ENCODE assay signal across 20 cellular contexts in the genomic region with DNA sequence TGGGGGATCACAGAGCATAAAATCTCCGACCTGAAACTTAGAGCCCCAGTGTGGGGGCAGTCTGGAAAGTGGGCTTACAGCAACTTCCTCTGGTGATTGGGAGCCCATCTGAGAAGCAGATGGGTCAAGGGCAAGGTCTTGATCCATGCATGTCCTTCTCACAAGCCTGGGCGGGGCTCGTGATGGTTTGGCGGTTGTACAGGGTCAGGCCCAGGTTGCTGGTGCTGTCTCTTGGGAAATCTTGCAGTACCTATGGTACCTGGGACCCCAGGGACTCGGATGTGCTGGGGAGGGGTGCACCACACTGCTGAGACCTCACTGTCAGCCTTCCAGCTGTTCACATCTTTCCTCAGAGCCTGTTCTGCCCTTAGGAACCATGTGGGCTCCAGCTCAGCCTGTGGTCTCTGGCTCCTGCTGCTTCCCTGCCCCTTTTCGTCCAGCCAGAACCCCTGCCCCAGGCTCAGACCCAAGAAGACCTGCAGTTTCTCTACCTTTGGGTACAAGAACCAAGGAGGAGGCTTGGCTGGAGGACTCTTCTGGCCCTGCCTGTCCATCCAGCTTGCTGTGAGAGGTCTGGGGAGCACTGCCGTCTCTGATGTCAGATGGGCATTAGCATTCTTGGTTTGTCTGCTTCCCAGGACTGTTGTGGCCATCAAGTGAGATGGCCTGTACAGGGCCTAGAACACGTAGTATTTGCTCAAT. TPM values are rescaled to one million over a fixed set of nuclear protein-coding genes. Genes with fewer than 3 reads are reported as not detected.
DNase-seq lines count a peak whose midpoint lies in the region; ATAC-seq, FAIRE-seq and TF ChIP-seq lines count a peak whose summit lies in the region.
"Had no signal": no experiment of that assay in that cellular context is flagged by ENCODE, and none has a peak within 500 bp of the region (broad histone marks: within the 10 kb centered on the region; RNA-seq: fewer than 3 reads in every experiment).

No MANE protein-coding gene starts in this region.

- no peaks in the 10 kb centered on the region for H3K27me3 Mint-ChIP-seq in Caco-2 (ENCODE audit: insufficient read depth, unreplicated experiment)

- H3K27ac Mint-ChIP-seq in Caco-2 (ENCODE audit: unreplicated experiment) = peak overlapping the region; percentile 36

- peaks cover 12% of the 10 kb centered on the region for H4K20me1 ChIP-seq in GM12878 (ENCODE audit: control insufficient read depth, insufficient read depth)

- H3K4me2 ChIP-seq in GM12878 (ENCODE audit: control insufficient read depth, insufficient read depth) = peak overlapping the region; percentile 77; the same call in 1 of the 2 replicates
- H3K4me2 ChIP-seq: BLaER1, KMS-11 had no signal

- SMC1A ChIA-PET in GM12878 (lab: Charles Lee; ENCODE audit: uncharacterized antibody, unreplicated experiment) = interaction anchor here (1.1 kb wide), 2 partner anchors 12 to 17 kb away, joined by 3 read pairs; no protein-coding TSS in a partner anchor

- no peak for TF ChIP-seq POLR2A in GM12878 (IDR thresholded peaks at IDR 0.05; ENCODE audit: low read depth, low read length)

- ATAC-seq in GM12878 = peak; percentile 15
- no peak for ATAC-seq in left lobe of liver
- ATAC-seq: heart right ventricle had no signal

- in situ Hi-C loops in GM12878 (cut with MboI) = no loop called here

- RAD21 ChIA-PET in GM12878 (lab: Charles Lee; ENCODE audit: unreplicated experiment) = no interaction called here

- peak; percentile 47 for FAIRE-seq in GM12878 (lab: Jason Lieb, UNC)
- FAIRE-seq: kidney, TTC549 had no signal

- H3K27ac ChIP-seq in HEK293 (ENCODE audit: extremely low read depth, low read depth, low read length) = no peak overlapping the region
- peak overlapping the region; percentile 65 for H3K27ac ChIP-seq in GM12878 (ENCODE audit: control insufficient read depth, insufficient read depth)
- H3K27ac ChIP-seq in neutrophil = peak overlapping the region; percentile 23
- H3K27ac ChIP-seq in tibial artery = no peak overlapping the region
- H3K27ac ChIP-seq: BLaER1, heart right ventricle, KMS-11, thoracic aorta had no signal

- H3K9me3 ChIP-seq in Caco-2 = no peaks in the 10 kb centered on the region
- no peaks in the 10 kb centered on the region for H3K9me3 ChIP-seq in HEK293 (ENCODE audit: control insufficient read depth, insufficient read depth, low read depth, low read length)
- H3K9me3 ChIP-seq in GM12878 (replicated peaks; ENCODE audit: control insufficient read depth, insufficient read depth, low read length) = no peaks in the 10 kb centered on the region
- no peaks in the 10 kb centered on the region for H3K9me3 ChIP-seq in neutrophil
- H3K9me3 ChIP-seq in tibial artery = no peaks in the 10 kb centered on the region
- H3K9me3 ChIP-seq: BLaER1, esophagus squamous epithelium, heart right ventricle, ovary, thoracic aorta had no signal

- peaks cover 51% of the 10 kb centered on the region for H3K36me3 Mint-ChIP-seq in Caco-2 (ENCODE audit: insufficient read depth, unreplicated experiment)

- BruUV-seq in Caco-2 (replicated peaks; lab: Mats Ljungman, UMichigan) (no TSS peak), GM12878 (replicated peaks; lab: Mats Ljungman, UMichigan) (no TSS peak)

- no peak overlapping the region for H2AFZ ChIP-seq in GM12878 (ENCODE audit: control insufficient read depth, low read depth, low read length)

- intact Hi-C loops in Caco-2 (cut with micrococcal nuclease; ENCODE audit: unreplicated experiment) (no loop called here), GM12878 (cut with micrococcal nuclease; ENCODE audit: unreplicated experiment) (no loop called here), tibial artery (cut with DNase I; ENCODE audit: low total_unique reads) (no loop called here)

- H3K4me1 Mint-ChIP-seq in Caco-2 (ENCODE audit: low read depth, unreplicated experiment) = no peaks in the 10 kb centered on the region

- TF ChIP-seq RAD21 in GM12878 (IDR thresholded peaks at IDR 0.05; ENCODE audit: insufficient read depth, low read depth, low read length) = no peak

- no peaks in the 10 kb centered on the region for H3K79me2 ChIP-seq in GM12878 (ENCODE audit: control insufficient read depth, insufficient read depth, low read length)

- no peak for TF ChIP-seq CTCF in Caco-2 (IDR thresholded peaks at IDR 0.05; ENCODE audit: insufficient read depth in 1 of 2, low read depth in 1 of 2, low read length in 1 of 2, severe bottlenecking in 1 of 2, unreplicated experiment in 1 of 2)
- no peak for TF ChIP-seq CTCF in HEK293 (tag by site-specific recombination; IDR thresholded peaks at IDR 0.05)
- no peak for TF ChIP-seq CTCF in GM12878 (IDR thresholded peaks at IDR 0.05 in 2 of 3, conservative IDR thresholded peaks at IDR 0.05 in 1 of 3; ENCODE audit: control insufficient read depth in 2 of 3, extremely low read depth in 1 of 3, insufficient read depth in 1 of 3, low read depth in 3 of 3, low read length in 3 of 3)
- TF ChIP-seq CTCF in neutrophil (IDR thresholded peaks at IDR 0.05) = no peak
- TF ChIP-seq CTCF in tibial artery (IDR thresholded peaks at IDR 0.05) = no peak

- no peak overlapping the region for H3K4me3 Mint-ChIP-seq in Caco-2 (ENCODE audit: unreplicated experiment)

- CTCF ChIA-PET in Caco-2 (lab: Charles Lee) (no interaction called here), HEK293 (lab: Yijun Ruan, JAX) (interaction anchor here (0.7 kb wide), 1 partner anchor 758 kb away, joined by 3 read pairs; no protein-coding TSS in a partner anchor), GM12878 (lab: Yijun Ruan, JAX) (interaction anchor here (1.1 to 1.3 kb wide), 2 partner anchors 11 to 13 kb away, joined by 3 read pairs; no protein-coding TSS in a partner anchor)

- peaks cover 5% of the 10 kb centered on the region; the same call in 1 of the 2 replicates for H3K4me1 ChIP-seq in Caco-2
- H3K4me1 ChIP-seq in HEK293 (ENCODE audit: control insufficient read depth, insufficient read depth, low read length) = peaks cover 13% of the 10 kb centered on the region
- peaks cover 52% of the 10 kb centered on the region for H3K4me1 ChIP-seq in GM12878 (ENCODE audit: control insufficient read depth, insufficient read depth, low read length)
- H3K4me1 ChIP-seq in neutrophil (ENCODE audit: control insufficient read depth in 1 of 2, insufficient read depth in 1 of 2, low read depth in 1 of 2, low read length in 1 of 2) = peaks cover 17 to 18% of the 10 kb centered on the region in 2 experiments
- peaks cover 0 to 32% (median 16%) of the 10 kb centered on the region in 4 donors for H3K4me1 ChIP-seq in tibial artery

- POLR2A ChIA-PET in Caco-2 (lab: Charles Lee) = no interaction called here
- POLR2A ChIA-PET in HEK293 (lab: Yijun Ruan, JAX) = interaction anchor here (0.6 kb wide), 1 partner anchor 517 kb away, joined by 4 read pairs; no protein-coding TSS in a partner anchor
- POLR2A ChIA-PET in GM12878 (lab: Charles Lee) = no interaction called here

- peak in 1 of 2 experiments; percentile 24 for DNase-seq in Caco-2
- no peak for DNase-seq in GM12878 (ENCODE audit: low read depth, low spot score)
- no peak for DNase-seq in tibial artery
- DNase-seq in dermis blood vessel endothelial cell = no peak
- DNase-seq in left lobe of liver (ENCODE audit: low spot score) = no peak
- DNase-seq: activated gamma-delta T cell treated with Interleukin-2 at 50 U/mL for 16 hours; DMS79; esophagus squamous epithelium; heart right ventricle; kidney; NCI-H1105; stimulated activated CD4-positive, alpha-beta T cell treated with anti-CD3 and anti-CD28 coated beads, Interleukin-4, amount 100 ng/mL, for 1 hour had no signal

- H3K9me3 Mint-ChIP-seq in Caco-2 (ENCODE audit: unreplicated experiment) = no peaks in the 10 kb centered on the region

- TF ChIP-seq EP300 in GM12878 (IDR thresholded peaks at IDR 0.05; ENCODE audit: borderline replicate concordance in 1 of 2, control insufficient read depth in 1 of 2, low read depth in 2 of 2, low read length in 2 of 2) = no peak

- no peak overlapping the region for H3K9ac ChIP-seq in GM12878 (ENCODE audit: control insufficient read depth, insufficient read depth, low read length)
- H3K9ac ChIP-seq: BLaER1, KMS-11 had no signal

- H3K4me3 ChIP-seq in Caco-2 (ENCODE audit: low read depth, low read length) (no peak overlapping the region), HEK293 (ENCODE audit: low read depth, low read length) (no peak overlapping the region), GM12878 (no peak overlapping the region), neutrophil (ENCODE audit: low read depth in 1 of 2, low read length in 1 of 2) (no peak overlapping the region), tibial artery (no peak overlapping the region)
- H3K4me3 ChIP-seq: BLaER1, esophagus squamous epithelium, heart right ventricle, ovary, thoracic aorta had no signal

- no peaks in the 10 kb centered on the region; the same call in none of the 2 replicates for H3K36me3 ChIP-seq in Caco-2 (ENCODE audit: control insufficient read depth, insufficient read depth, low read length)
- H3K36me3 ChIP-seq in HEK293 (ENCODE audit: control insufficient read depth in 2 of 2, insufficient read depth in 1 of 2, low read length in 2 of 2) = peaks cover 0 to 61% of the 10 kb centered on the region in 2 experiments; a peak in 1 of 3 replicates
- peaks cover 6 to 10% of the 10 kb centered on the region in 2 experiments; a peak in 3 of 4 replicates for H3K36me3 ChIP-seq in GM12878 (ENCODE audit: control insufficient read depth in 2 of 2, insufficient read depth in 2 of 2, low read length in 1 of 2)
- peaks cover 70% of the 10 kb centered on the region for H3K36me3 ChIP-seq in neutrophil
- H3K36me3 ChIP-seq in tibial artery = peaks cover 5 to 45% (median 14%) of the 10 kb centered on the region in 3 donors
- H3K36me3 ChIP-seq: ovary had no signal

- H3K27me3 ChIP-seq in Caco-2 (replicated peaks; ENCODE audit: control insufficient read depth, insufficient read depth, low read length) (no peaks in the 10 kb centered on the region), GM12878 (replicated peaks in 1 of 2; ENCODE audit: control insufficient read depth in 2 of 2, insufficient read depth in 2 of 2, low read length in 1 of 2) (no peaks in the 10 kb centered on the region), neutrophil (no peaks in the 10 kb centered on the region), tibial artery (no peaks in the 10 kb centered on the region)
- H3K27me3 ChIP-seq: BLaER1, esophagus squamous epithelium, heart right ventricle, ovary had no signal

- WGBS in GM12878 (ENCODE audit: insufficient coverage, insufficient replicate concordance, low lambda C conversion rate, missing lambda C conversion rate) = 38% methylated on average over 8 of the region's 8 CpGs

RNA-seq across cellular contexts. Expression of a gene that starts 24.5 kb away (rescaled TPM):
- total RNA-seq in Caco-2 (2022) = 0.21 and 0.79 TPM in 2 replicates
- total RNA-seq in GM12878 (2013; cell fraction: nucleolus; rRNA removed) = 0.20 and 0.21 TPM in 2 replicates
- total RNA-seq in GM12878 (2014; rRNA removed) = under 0.01 TPM in 1 of 2 replicates, not detected in the other
- total RNA-seq in GM12878 (2014; rRNA removed; fragmentation: Illumina TruSeq; extraction: Trizol) = not detected in 2 replicates
- not detected in 2 replicates for total RNA-seq in GM12878 (2021)
- polyA plus RNA-seq in GM12878 (2011; ENCODE audit: low read depth) = 0.09 TPM
- 0.01 TPM in 1 of 2 replicates, not detected in the other for polyA plus RNA-seq in GM12878 (2011; rRNA removed)
- polyA plus RNA-seq in GM12878 (2011; cell fraction: cytosol; rRNA removed) = 0.03 TPM in 1 of 2 replicates, not detected in the other
- not detected in 2 replicates for polyA plus RNA-seq in GM12878 (2011; cell fraction: nucleus; rRNA removed)
- 0.15 and 0.25 TPM in 2 replicates for polyA plus RNA-seq in GM12878 (2012)
- not detected in 2 replicates for polyA plus RNA-seq in GM12878 (2014; fragmentation: Illumina TruSeq; extraction: Trizol)
- not detected for polyA plus RNA-seq in GM12878 (2014; fragmentation: Nextera tagmentation; extraction: Ambion mirVana)
- polyA plus RNA-seq in GM12878 (2014; rRNA removed) = 0.27 TPM in 1 of 2 replicates, not detected in the other
- not detected for polyA plus RNA-seq in GM12878 (2016; fragmentation: Nextera tagmentation; extraction: Ambion mirVana)
- polyA minus RNA-seq in GM12878 (2011; rRNA and poly(A)+ RNA removed) = 0.05 TPM in 1 of 2 replicates, not detected in the other
- polyA minus RNA-seq in GM12878 (2011; cell fraction: cytosol; rRNA and poly(A)+ RNA removed) = not detected in 2 replicates
- not detected in 2 replicates for polyA minus RNA-seq in GM12878 (2011; cell fraction: nucleus; rRNA and poly(A)+ RNA removed)
- total RNA-seq in dermis blood vessel endothelial cell = under 0.01 and 0.14 TPM in 2 replicates
- 0.35 TPM for total RNA-seq in left lobe of liver
- total RNA-seq: activated CD8-positive, alpha-beta memory T cell treated with anti-CD3 and anti-CD28 coated beads for 36 hours; thoracic aorta had no signal

Comparison
In these comparisons a context has a peak if more than half of its experiments do, and no peak if none do; other contexts are left out.
1. H3K27ac ChIP-seq: peak in GM12878 (single experiment) and neutrophil (single experiment); none in HEK293 (single experiment) and tibial artery (0 of 2).